Comparison of ENCODE assay signal across 23 cellular contexts in genomic region chr21:33981341-33982101, GRCh38.
A peak's percentile ranks its signal among the peaks of the same experiment; 100 is the strongest.
DNase-seq lines count a peak whose midpoint lies in the region; ATAC-seq and TF ChIP-seq lines count a peak whose summit lies in the region.
"Had no signal": no experiment of that assay in that cellular context is flagged by ENCODE, and none has a peak within 500 bp of the region (broad histone marks: within the 10 kb centered on the region; RNA-seq: fewer than 3 reads in every experiment).

No MANE protein-coding gene starts in this region.

- H3K79me2 ChIP-seq in osteoblast (ENCODE audit: insufficient read depth, low read length) = no peaks in the 10 kb centered on the region

- CTCF ChIA-PET in HEK293 (lab: Yijun Ruan, JAX) = interaction anchor here (0.6 kb wide), 1 partner anchor 48 kb away, joined by 3 read pairs; no protein-coding TSS in a partner anchor

- ATAC-seq in HG02885 (IDR thresholded peaks at IDR 0.05; ENCODE audit: poor library complexity, unreplicated experiment) = no peak

- H3K36me3 ChIP-seq in HEK293 (ENCODE audit: control insufficient read depth in 2 of 2, insufficient read depth in 1 of 2, low read length in 2 of 2) = no peaks in the 10 kb centered on the region
- no peaks in the 10 kb centered on the region for H3K36me3 ChIP-seq in adipocyte (ENCODE audit: control insufficient read depth, insufficient read depth, low read length, severe bottlenecking)
- no peaks in the 10 kb centered on the region for H3K36me3 ChIP-seq in osteoblast (ENCODE audit: insufficient read depth, low read length)
- H3K36me3 ChIP-seq: brain microvascular endothelial cell, colonic mucosa, esophagus muscularis mucosa, neutrophil, spleen, tibial nerve had no signal

- H3K27me3 ChIP-seq in adipocyte (replicated peaks; ENCODE audit: control insufficient read depth, insufficient read depth, low read length) (no peaks in the 10 kb centered on the region), osteoblast (ENCODE audit: insufficient read depth, low read length) (no peaks in the 10 kb centered on the region)
- H3K27me3 ChIP-seq: brain microvascular endothelial cell, colonic mucosa, esophagus muscularis mucosa, neutrophil, spleen, tibial nerve had no signal

- H3K4me3 ChIP-seq in HEK293 (ENCODE audit: low read depth, low read length) (no peak overlapping the region), adipocyte (ENCODE audit: low read length) (peak overlapping the region; percentile 5), osteoblast (ENCODE audit: insufficient read depth, low read length) (no peak overlapping the region)
- H3K4me3 ChIP-seq: colonic mucosa, esophagus muscularis mucosa, lung, spleen, tibial nerve had no signal

- H3K27ac ChIP-seq in HEK293 (ENCODE audit: extremely low read depth, low read depth, low read length) (no peak overlapping the region), osteoblast (ENCODE audit: low read depth, low read length) (no peak overlapping the region)
- H3K27ac ChIP-seq: brain microvascular endothelial cell, C4-2B, colonic mucosa, esophagus muscularis mucosa, KMS-11, neutrophil, spleen, tibial nerve had no signal

- H2AFZ ChIP-seq in osteoblast (ENCODE audit: low read length) = no peak overlapping the region

- POLR2A ChIA-PET in HEK293 (lab: Yijun Ruan, JAX) = no interaction called here

- H3K4me1 ChIP-seq in HEK293 (ENCODE audit: control insufficient read depth, insufficient read depth, low read length) (peaks cover 5% of the 10 kb centered on the region), adipocyte (ENCODE audit: control insufficient read depth, insufficient read depth, low read length) (peaks cover 31% of the 10 kb centered on the region), osteoblast (ENCODE audit: insufficient read depth, low read length) (peaks cover 13% of the 10 kb centered on the region)

- no peak for TF ChIP-seq CTCF in HEK293 (tag by site-specific recombination; IDR thresholded peaks at IDR 0.05)
- TF ChIP-seq CTCF in osteoblast (IDR thresholded peaks at IDR 0.05; ENCODE audit: extremely low read depth, low read depth, low read length) = no peak

- DNase-seq in adipocyte (ENCODE audit: low read depth) = no peak
- DNase-seq in fibroblast of the conjunctiva (ENCODE audit: low read depth) = peak; percentile 21
- peak; percentile 82 for DNase-seq in osteoblast (ENCODE audit: insufficient read length, low spot score, missing footprints)
- DNase-seq in NCI-H524 (lab: John Stamatoyannopoulos, UW) = no peak
- no peak for DNase-seq in activated effector memory CD4-positive, alpha-beta T cell treated with Interleukin-2 at 50 U/mL for 16 hours
- DNase-seq in NCI-H2171 (lab: John Stamatoyannopoulos, UW) = no peak
- DNase-seq: brain microvascular endothelial cell; colonic mucosa; endodermal cell; H9; NCI-H1930; NCI-H774; spleen; stimulated activated CD4-positive, alpha-beta T cell treated with anti-CD3 and anti-CD28 coated beads, Interleukin-4, amount 100 ng/mL, for 1 hour; T-helper 9 cell had no signal

- H3K9ac ChIP-seq in adipocyte (ENCODE audit: low read length) = no peak overlapping the region
- H3K9ac ChIP-seq: KMS-11 had no signal

- H3K9me3 ChIP-seq in HEK293 (ENCODE audit: control insufficient read depth, insufficient read depth, low read depth, low read length) = no peaks in the 10 kb centered on the region
- no peaks in the 10 kb centered on the region for H3K9me3 ChIP-seq in adipocyte (ENCODE audit: control insufficient read depth, low read length)
- H3K9me3 ChIP-seq in osteoblast (ENCODE audit: low read depth, low read length) = no peaks in the 10 kb centered on the region
- H3K9me3 ChIP-seq: colonic mucosa, esophagus muscularis mucosa, neutrophil, spleen, tibial nerve had no signal

- no peak overlapping the region for H3K4me2 ChIP-seq in osteoblast (ENCODE audit: insufficient read depth, low read length)
- H3K4me2 ChIP-seq: KMS-11 had no signal

- no peaks in the 10 kb centered on the region for H4K20me1 ChIP-seq in osteoblast (ENCODE audit: insufficient read depth, low read length)

TF ChIP-seq in HEK293, 187 proteins besides CTCF, POLR2A, EP300 and RAD21:
- TF ChIP-seq ZNF704 (tag by site-specific recombination; IDR thresholded peaks at IDR 0.05) (no peak), ZNF791 (tag by site-specific recombination; IDR thresholded peaks at IDR 0.05) (no peak), ZNF404 (tag by site-specific recombination; IDR thresholded peaks at IDR 0.05) (no peak), ZFP37 (tag by site-specific recombination; IDR thresholded peaks at IDR 0.05) (no peak), REST (tag by site-specific recombination; IDR thresholded peaks at IDR 0.05) (peak; percentile 70)

Comparison
In these comparisons a context has a peak if more than half of its experiments do, and no peak if none do; other contexts are left out.
1. DNase-seq: peak in fibroblast of the conjunctiva (single experiment) and osteoblast (single experiment); none in adipocyte (single experiment), NCI-H524 (0 of 2), activated effector memory CD4-positive, alpha-beta T cell treated with Interleukin-2 at 50 U/mL for 16 hours (single experiment) and NCI-H2171 (single experiment).